Comparison of ENCODE assay signal across 19 cellular contexts in genomic region chrY:7744666-7745300, GRCh38.
"Had no signal": no experiment of that assay in that cellular context is flagged by ENCODE, and none has a peak within 500 bp of the region (broad histone marks: within the 10 kb centered on the region; RNA-seq: fewer than 3 reads in every experiment).

No MANE protein-coding gene starts in this region.

- H3K4me1 Mint-ChIP-seq: endodermal cell, neural progenitor cell had no signal

- DNase-seq: activated CD4-positive, alpha-beta T cell treated with anti-CD3 and anti-CD28 coated beads, Interleukin-2, amount 50 U/mL, for 1 hour; activated naive CD4-positive, alpha-beta T cell treated with anti-CD3 and anti-CD28 coated beads, Interleukin-2, amount 50 U/mL, for 16 hours; activated T-cell treated with anti-CD3 and anti-CD28 coated beads, Interleukin-2, amount 50 U/mL, for 1 hour; adrenal gland; cerebellar nuclear complex; endodermal cell; kidney; left ventricle myocardium superior; stimulated activated CD4-positive, alpha-beta T cell treated with anti-CD3 and anti-CD28 coated beads, Interleukin-15, amount 100 ng/mL, for 24 hours; stimulated activated CD4-positive, alpha-beta T cell treated with anti-CD3 and anti-CD28 coated beads, Interleukin-4, amount 100 ng/mL, for 24 hours; stomach; thyroid gland; uterus had no signal

- ATAC-seq: body of pancreas, esophagus mucosa, gastroesophageal sphincter, left ventricle myocardium superior had no signal

- H3K27me3 ChIP-seq: adrenal gland, body of pancreas, gastroesophageal sphincter, neural progenitor cell, stomach, thyroid gland, uterus had no signal

- H3K27ac Mint-ChIP-seq: endodermal cell; neural progenitor cell; T-helper 1 cell treated with Interleukin-12 subunit alpha and Interleukin-12 subunit beta and Interleukin-4 antibody, amounts not matched to agents 30 μg/mL and 1 μg/mL, for 36 hours had no signal

- H3K36me3 Mint-ChIP-seq: neural progenitor cell had no signal

- H3K27ac ChIP-seq: adrenal gland, body of pancreas, gastroesophageal sphincter, neural progenitor cell, parathyroid adenoma, stomach, thyroid gland, uterus had no signal

- H3K4me3 Mint-ChIP-seq: endodermal cell; neural progenitor cell; T-helper 1 cell treated with Interleukin-12 subunit alpha and Interleukin-12 subunit beta and Interleukin-4 antibody, amounts not matched to agents 30 μg/mL and 1 μg/mL, for 36 hours had no signal

- H3K4me3 ChIP-seq: adrenal gland, body of pancreas, gastroesophageal sphincter, neural progenitor cell, stomach, thyroid gland, uterus had no signal

- H3K4me1 ChIP-seq: adrenal gland, body of pancreas, gastroesophageal sphincter, neural progenitor cell, parathyroid adenoma, stomach, thyroid gland, uterus had no signal

- H3K9me3 Mint-ChIP-seq: endodermal cell; neural progenitor cell; T-helper 1 cell treated with Interleukin-12 subunit alpha and Interleukin-12 subunit beta and Interleukin-4 antibody, amounts not matched to agents 30 μg/mL and 1 μg/mL, for 36 hours had no signal
